ENCODE assay signal across 1 cellular context in genomic region chr12:117042171-117042809, GRCh38.
TF ChIP-seq lines count a peak whose summit lies in the region.

No MANE protein-coding gene starts in this region.

TF ChIP-seq in K562, 482 proteins besides CTCF, POLR2A, EP300 and RAD21 (continued from another document and continues in another):
- TF ChIP-seq, protein P1, sequence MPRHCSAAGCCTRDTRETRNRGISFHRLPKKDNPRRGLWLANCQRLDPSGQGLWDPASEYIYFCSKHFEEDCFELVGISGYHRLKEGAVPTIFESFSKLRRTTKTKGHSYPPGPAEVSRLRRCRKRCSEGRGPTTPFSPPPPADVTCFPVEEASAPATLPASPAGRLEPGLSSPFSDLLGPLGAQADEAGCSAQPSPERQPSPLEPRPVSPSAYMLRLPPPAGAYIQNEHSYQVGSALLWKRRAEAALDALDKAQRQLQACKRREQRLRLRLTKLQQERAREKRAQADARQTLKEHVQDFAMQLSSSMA (CRISPR knock-in tag; IDR thresholded peaks at IDR 0.05) = no peak
- peak; percentile 69; the same call in 1 of the 2 replicates for TF ChIP-seq NR4A1 (CRISPR knock-in tag; IDR thresholded peaks at IDR 0.05)
- TF ChIP-seq NR4A1 (tag; IDR thresholded peaks at IDR 0.05) = peak; percentile 94
- no peak for TF ChIP-seq SP2 (IDR thresholded peaks at IDR 0.05; ENCODE audit: extremely low read depth, low read depth, low read length, poor library complexity, severe bottlenecking)
- TF ChIP-seq, protein P2, sequence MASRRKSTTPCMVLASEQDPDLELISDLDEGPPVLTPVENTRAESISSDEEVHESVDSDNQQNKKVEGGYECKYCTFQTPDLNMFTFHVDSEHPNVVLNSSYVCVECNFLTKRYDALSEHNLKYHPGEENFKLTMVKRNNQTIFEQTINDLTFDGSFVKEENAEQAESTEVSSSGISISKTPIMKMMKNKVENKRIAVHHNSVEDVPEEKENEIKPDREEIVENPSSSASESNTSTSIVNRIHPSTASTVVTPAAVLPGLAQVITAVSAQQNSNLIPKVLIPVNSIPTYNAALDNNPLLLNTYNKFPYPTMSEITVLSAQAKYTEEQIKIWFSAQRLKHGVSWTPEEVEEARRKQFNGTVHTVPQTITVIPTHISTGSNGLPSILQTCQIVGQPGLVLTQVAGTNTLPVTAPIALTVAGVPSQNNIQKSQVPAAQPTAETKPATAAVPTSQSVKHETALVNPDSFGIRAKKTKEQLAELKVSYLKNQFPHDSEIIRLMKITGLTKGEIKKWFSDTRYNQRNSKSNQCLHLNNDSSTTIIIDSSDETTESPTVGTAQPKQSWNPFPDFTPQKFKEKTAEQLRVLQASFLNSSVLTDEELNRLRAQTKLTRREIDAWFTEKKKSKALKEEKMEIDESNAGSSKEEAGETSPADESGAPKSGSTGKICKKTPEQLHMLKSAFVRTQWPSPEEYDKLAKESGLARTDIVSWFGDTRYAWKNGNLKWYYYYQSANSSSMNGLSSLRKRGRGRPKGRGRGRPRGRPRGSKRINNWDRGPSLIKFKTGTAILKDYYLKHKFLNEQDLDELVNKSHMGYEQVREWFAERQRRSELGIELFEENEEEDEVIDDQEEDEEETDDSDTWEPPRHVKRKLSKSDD (conservative IDR thresholded peaks at IDR 0.05; ENCODE audit: low read length) = no peak
- TF ChIP-seq, protein P3, sequence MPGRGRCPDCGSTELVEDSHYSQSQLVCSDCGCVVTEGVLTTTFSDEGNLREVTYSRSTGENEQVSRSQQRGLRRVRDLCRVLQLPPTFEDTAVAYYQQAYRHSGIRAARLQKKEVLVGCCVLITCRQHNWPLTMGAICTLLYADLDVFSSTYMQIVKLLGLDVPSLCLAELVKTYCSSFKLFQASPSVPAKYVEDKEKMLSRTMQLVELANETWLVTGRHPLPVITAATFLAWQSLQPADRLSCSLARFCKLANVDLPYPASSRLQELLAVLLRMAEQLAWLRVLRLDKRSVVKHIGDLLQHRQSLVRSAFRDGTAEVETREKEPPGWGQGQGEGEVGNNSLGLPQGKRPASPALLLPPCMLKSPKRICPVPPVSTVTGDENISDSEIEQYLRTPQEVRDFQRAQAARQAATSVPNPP (IDR thresholded peaks at IDR 0.05; ENCODE audit: borderline replicate concordance, insufficient read depth, insufficient read length) = no peak
- peak; percentile 95 for TF ChIP-seq HLTF (IDR thresholded peaks at IDR 0.05)
- TF ChIP-seq PREB (CRISPR knock-in tag; IDR thresholded peaks at IDR 0.05) = no peak
- TF ChIP-seq STAT5B (CRISPR knock-in tag; IDR thresholded peaks at IDR 0.05) = no peak
- TF ChIP-seq LARP7 (IDR thresholded peaks at IDR 0.05) = 0 out of 2 replicates have a peak, but pooled peaks have one; percentile 8
- TF ChIP-seq ZNF212 (CRISPR knock-in tag; IDR thresholded peaks at IDR 0.05) = no peak; the same call in 1 of the 2 replicates
- peak; percentile 99 for TF ChIP-seq GATAD2B (IDR thresholded peaks at IDR 0.05; ENCODE audit: borderline replicate concordance)
- TF ChIP-seq, protein P4, sequence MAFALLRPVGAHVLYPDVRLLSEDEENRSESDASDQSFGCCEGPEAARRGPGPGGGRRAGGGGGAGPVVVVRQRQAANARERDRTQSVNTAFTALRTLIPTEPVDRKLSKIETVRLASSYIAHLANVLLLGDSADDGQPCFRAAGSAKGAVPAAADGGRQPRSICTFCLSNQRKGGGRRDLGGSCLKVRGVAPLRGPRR (CRISPR knock-in tag; IDR thresholded peaks at IDR 0.05) = no peak; the same call in 1 of the 2 replicates
- TF ChIP-seq ZNF143 (CRISPR knock-in tag; IDR thresholded peaks at IDR 0.05) = no peak
- no peak for TF ChIP-seq SNAPC5 (CRISPR knock-in tag; IDR thresholded peaks at IDR 0.05)
- TF ChIP-seq, protein P5, sequence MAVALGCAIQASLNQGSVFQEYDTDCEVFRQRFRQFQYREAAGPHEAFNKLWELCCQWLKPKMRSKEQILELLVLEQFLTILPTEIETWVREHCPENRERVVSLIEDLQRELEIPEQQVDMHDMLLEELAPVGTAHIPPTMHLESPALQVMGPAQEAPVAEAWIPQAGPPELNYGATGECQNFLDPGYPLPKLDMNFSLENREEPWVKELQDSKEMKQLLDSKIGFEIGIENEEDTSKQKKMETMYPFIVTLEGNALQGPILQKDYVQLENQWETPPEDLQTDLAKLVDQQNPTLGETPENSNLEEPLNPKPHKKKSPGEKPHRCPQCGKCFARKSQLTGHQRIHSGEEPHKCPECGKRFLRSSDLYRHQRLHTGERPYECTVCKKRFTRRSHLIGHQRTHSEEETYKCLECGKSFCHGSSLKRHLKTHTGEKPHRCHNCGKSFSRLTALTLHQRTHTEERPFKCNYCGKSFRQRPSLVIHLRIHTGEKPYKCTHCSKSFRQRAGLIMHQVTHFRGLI (CRISPR knock-in tag; IDR thresholded peaks at IDR 0.05) = peak; percentile 71; the same call in 1 of the 2 replicates
- peak; percentile 79 for TF ChIP-seq ZNF79 (CRISPR knock-in tag; IDR thresholded peaks at IDR 0.05; ENCODE audit: low read depth)
- no peak for TF ChIP-seq DIDO1 (tag; IDR thresholded peaks at IDR 0.05; ENCODE audit: low read depth)
- TF ChIP-seq RNF2 (IDR thresholded peaks at IDR 0.05) = peak; percentile 99
- peak; percentile 85 to 94 for TF ChIP-seq MNT (conservative IDR thresholded peaks at IDR 0.05)
- no peak for TF ChIP-seq KDM2B (CRISPR knock-in tag; IDR thresholded peaks at IDR 0.05)
- TF ChIP-seq, protein P6, sequence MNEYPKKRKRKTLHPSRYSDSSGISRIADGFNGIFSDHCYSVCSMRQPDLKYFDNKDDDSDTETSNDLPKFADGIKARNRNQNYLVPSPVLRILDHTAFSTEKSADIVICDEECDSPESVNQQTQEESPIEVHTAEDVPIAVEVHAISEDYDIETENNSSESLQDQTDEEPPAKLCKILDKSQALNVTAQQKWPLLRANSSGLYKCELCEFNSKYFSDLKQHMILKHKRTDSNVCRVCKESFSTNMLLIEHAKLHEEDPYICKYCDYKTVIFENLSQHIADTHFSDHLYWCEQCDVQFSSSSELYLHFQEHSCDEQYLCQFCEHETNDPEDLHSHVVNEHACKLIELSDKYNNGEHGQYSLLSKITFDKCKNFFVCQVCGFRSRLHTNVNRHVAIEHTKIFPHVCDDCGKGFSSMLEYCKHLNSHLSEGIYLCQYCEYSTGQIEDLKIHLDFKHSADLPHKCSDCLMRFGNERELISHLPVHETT (CRISPR knock-in tag; conservative IDR thresholded peaks at IDR 0.05 in 1 of 2, IDR thresholded peaks at IDR 0.05 in 1 of 2) = peak in 1 of 2 experiments; percentile 96; a peak in 2 of 4 replicates
- no peak for TF ChIP-seq WHSC1 (IDR thresholded peaks at IDR 0.05; ENCODE audit: low read length)
- TF ChIP-seq CBX2 (IDR thresholded peaks at IDR 0.05; ENCODE audit: insufficient read depth, low read length, poor library complexity, severe bottlenecking) = no peak
- peak; percentile 100 for TF ChIP-seq GATAD2A (IDR thresholded peaks at IDR 0.05)
- peak; percentile 100 for TF ChIP-seq ARID1B (IDR thresholded peaks at IDR 0.05)
- TF ChIP-seq GTF2F1 (IDR thresholded peaks at IDR 0.05; ENCODE audit: low read depth, low read length) = no peak
- TF ChIP-seq NFYB (IDR thresholded peaks at IDR 0.05; ENCODE audit: extremely low read depth, insufficient read length) = no peak
- peak; percentile 73; the same call in 1 of the 2 replicates for TF ChIP-seq HNRNPL (IDR thresholded peaks at IDR 0.05; ENCODE audit: low read depth, low read length)
- no peak for TF ChIP-seq MBD1 (CRISPR knock-in tag; IDR thresholded peaks at IDR 0.05)
- TF ChIP-seq TAL1 (IDR thresholded peaks at IDR 0.05) = peak; percentile 100
- no peak for TF ChIP-seq NCOA6 (IDR thresholded peaks at IDR 0.05)
- TF ChIP-seq ELF2 (CRISPR knock-in tag; IDR thresholded peaks at IDR 0.05) = no peak
- TF ChIP-seq, protein P7, sequence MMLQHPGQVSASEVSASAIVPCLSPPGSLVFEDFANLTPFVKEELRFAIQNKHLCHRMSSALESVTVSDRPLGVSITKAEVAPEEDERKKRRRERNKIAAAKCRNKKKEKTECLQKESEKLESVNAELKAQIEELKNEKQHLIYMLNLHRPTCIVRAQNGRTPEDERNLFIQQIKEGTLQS (IDR thresholded peaks at IDR 0.05) = peak; percentile 96
- TF ChIP-seq, protein P7 (CRISPR knock-in tag; conservative IDR thresholded peaks at IDR 0.05) = no peak; the same call in 1 of the 2 replicates
- TF ChIP-seq ZNF121 (CRISPR knock-in tag; conservative IDR thresholded peaks at IDR 0.05) = no peak
- no peak for TF ChIP-seq ZNF324 (CRISPR knock-in tag; IDR thresholded peaks at IDR 0.05)
- TF ChIP-seq SNRNP70 (optimal IDR thresholded peaks at IDR 0.05; ENCODE audit: low read depth, low read length) = no peak
- TF ChIP-seq RFX7 (CRISPR knock-in tag; IDR thresholded peaks at IDR 0.05) = 0 out of 2 replicates have a peak, but pooled peaks have one; percentile 62
- peak; percentile 97 to 99 for TF ChIP-seq KDM1A (IDR thresholded peaks at IDR 0.05)
- TF ChIP-seq, protein P8, sequence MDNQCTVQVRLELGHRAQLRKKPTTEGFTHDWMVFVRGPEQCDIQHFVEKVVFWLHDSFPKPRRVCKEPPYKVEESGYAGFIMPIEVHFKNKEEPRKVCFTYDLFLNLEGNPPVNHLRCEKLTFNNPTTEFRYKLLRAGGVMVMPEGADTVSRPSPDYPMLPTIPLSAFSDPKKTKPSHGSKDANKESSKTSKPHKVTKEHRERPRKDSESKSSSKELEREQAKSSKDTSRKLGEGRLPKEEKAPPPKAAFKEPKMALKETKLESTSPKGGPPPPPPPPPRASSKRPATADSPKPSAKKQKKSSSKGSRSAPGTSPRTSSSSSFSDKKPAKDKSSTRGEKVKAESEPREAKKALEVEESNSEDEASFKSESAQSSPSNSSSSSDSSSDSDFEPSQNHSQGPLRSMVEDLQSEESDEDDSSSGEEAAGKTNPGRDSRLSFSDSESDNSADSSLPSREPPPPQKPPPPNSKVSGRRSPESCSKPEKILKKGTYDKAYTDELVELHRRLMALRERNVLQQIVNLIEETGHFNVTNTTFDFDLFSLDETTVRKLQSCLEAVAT (IDR thresholded peaks at IDR 0.05) = peak in 1 of 2 experiments; percentile 80; a peak in 3 of 4 replicates
- peak; percentile 91; the same call in 1 of the 2 replicates for TF ChIP-seq TCF7 (IDR thresholded peaks at IDR 0.05; ENCODE audit: borderline replicate concordance)
- TF ChIP-seq ZZZ3 (IDR thresholded peaks at IDR 0.05) = no peak
- peak; percentile 11; the same call in 1 of the 2 replicates for TF ChIP-seq ZNF668 (CRISPR knock-in tag; IDR thresholded peaks at IDR 0.05)
- peak; percentile 78; the same call in 1 of the 2 replicates for TF ChIP-seq ZNF274 (IDR thresholded peaks at IDR 0.05; ENCODE audit: borderline replicate concordance, low read depth, low read length)
- TF ChIP-seq, protein P9, sequence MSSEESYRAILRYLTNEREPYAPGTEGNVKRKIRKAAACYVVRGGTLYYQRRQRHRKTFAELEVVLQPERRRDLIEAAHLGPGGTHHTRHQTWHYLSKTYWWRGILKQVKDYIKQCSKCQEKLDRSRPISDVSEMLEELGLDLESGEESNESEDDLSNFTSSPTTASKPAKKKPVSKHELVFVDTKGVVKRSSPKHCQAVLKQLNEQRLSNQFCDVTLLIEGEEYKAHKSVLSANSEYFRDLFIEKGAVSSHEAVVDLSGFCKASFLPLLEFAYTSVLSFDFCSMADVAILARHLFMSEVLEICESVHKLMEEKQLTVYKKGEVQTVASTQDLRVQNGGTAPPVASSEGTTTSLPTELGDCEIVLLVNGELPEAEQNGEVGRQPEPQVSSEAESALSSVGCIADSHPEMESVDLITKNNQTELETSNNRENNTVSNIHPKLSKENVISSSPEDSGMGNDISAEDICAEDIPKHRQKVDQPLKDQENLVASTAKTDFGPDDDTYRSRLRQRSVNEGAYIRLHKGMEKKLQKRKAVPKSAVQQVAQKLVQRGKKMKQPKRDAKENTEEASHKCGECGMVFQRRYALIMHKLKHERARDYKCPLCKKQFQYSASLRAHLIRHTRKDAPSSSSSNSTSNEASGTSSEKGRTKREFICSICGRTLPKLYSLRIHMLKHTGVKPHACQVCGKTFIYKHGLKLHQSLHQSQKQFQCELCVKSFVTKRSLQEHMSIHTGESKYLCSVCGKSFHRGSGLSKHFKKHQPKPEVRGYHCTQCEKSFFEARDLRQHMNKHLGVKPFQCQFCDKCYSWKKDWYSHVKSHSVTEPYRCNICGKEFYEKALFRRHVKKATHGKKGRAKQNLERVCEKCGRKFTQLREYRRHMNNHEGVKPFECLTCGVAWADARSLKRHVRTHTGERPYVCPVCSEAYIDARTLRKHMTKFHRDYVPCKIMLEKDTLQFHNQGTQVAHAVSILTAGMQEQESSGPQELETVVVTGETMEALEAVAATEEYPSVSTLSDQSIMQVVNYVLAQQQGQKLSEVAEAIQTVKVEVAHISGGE (CRISPR knock-in tag; IDR thresholded peaks at IDR 0.05) = peak in 1 of 3 experiments; percentile 89; a peak in 2 of 6 replicates
- no peak for TF ChIP-seq HNRNPK (IDR thresholded peaks at IDR 0.05; ENCODE audit: low read depth, low read length, poor library complexity, severe bottlenecking)
